Comparison of ENCODE assay signal across 1 cellular context in the genomic region with DNA sequence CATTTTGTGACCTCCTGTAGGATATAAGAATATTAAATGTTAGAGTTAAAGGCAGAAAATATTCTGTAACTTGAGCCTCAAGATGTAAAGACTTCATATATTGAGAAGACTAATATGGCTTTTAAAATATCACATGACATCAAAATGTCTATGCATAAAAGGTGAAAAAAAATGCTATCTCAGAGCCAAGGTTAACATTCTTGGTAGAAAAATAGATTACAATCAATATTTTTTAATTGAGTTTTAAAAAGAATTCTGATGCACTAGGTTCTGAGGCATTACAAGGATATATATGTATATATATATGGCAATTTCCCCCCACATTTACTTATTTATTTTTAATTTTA.
TF ChIP-seq lines count a peak whose summit lies in the region.

No MANE protein-coding gene starts in this region.

TF ChIP-seq in HCT116, 20 proteins besides CTCF, POLR2A, EP300 and RAD21:
- no peak for TF ChIP-seq ELF1 (IDR thresholded peaks at IDR 0.05; ENCODE audit: borderline replicate concordance, low read depth)
- TF ChIP-seq, protein P1, sequence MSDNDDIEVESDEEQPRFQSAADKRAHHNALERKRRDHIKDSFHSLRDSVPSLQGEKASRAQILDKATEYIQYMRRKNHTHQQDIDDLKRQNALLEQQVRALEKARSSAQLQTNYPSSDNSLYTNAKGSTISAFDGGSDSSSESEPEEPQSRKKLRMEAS (IDR thresholded peaks at IDR 0.05): 0 out of 2 replicates have a peak, but pooled peaks have one; percentile 0
- TF ChIP-seq, protein P2, sequence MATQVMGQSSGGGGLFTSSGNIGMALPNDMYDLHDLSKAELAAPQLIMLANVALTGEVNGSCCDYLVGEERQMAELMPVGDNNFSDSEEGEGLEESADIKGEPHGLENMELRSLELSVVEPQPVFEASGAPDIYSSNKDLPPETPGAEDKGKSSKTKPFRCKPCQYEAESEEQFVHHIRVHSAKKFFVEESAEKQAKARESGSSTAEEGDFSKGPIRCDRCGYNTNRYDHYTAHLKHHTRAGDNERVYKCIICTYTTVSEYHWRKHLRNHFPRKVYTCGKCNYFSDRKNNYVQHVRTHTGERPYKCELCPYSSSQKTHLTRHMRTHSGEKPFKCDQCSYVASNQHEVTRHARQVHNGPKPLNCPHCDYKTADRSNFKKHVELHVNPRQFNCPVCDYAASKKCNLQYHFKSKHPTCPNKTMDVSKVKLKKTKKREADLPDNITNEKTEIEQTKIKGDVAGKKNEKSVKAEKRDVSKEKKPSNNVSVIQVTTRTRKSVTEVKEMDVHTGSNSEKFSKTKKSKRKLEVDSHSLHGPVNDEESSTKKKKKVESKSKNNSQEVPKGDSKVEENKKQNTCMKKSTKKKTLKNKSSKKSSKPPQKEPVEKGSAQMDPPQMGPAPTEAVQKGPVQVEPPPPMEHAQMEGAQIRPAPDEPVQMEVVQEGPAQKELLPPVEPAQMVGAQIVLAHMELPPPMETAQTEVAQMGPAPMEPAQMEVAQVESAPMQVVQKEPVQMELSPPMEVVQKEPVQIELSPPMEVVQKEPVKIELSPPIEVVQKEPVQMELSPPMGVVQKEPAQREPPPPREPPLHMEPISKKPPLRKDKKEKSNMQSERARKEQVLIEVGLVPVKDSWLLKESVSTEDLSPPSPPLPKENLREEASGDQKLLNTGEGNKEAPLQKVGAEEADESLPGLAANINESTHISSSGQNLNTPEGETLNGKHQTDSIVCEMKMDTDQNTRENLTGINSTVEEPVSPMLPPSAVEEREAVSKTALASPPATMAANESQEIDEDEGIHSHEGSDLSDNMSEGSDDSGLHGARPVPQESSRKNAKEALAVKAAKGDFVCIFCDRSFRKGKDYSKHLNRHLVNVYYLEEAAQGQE (IDR thresholded peaks at IDR 0.05; ENCODE audit: low read depth): no peak
- TF ChIP-seq TCF7L2 (IDR thresholded peaks at IDR 0.05; ENCODE audit: borderline replicate concordance, extremely low read depth, insufficient read depth, insufficient read length): no peak
- TF ChIP-seq CBX3 (IDR thresholded peaks at IDR 0.05; ENCODE audit: low read depth): no peak
